8 cellular contexts compared by ENCODE assay signal in the genomic region with DNA sequence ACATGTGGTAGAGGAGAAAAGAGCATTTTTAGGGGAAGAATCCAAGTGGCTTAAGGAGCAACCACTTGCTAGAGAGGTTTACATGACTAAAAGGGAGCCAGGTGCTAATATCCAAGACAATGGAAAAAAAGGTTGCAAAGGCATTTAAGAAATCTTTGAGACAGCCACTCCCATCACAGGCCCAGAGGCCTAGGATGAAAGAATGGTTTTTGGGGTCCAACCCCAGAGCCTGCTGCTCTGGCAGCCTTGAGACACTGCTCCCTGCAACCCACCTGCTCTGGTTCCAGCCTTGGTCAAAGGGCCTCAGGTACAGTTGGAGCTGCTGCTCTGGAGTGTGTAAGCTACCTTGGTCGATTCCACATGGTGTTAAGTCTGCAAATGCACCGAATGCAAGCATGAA.
"Had no signal": no experiment of that assay in that cellular context is flagged by ENCODE, and none has a peak within 500 bp of the region (broad histone marks: within the 10 kb centered on the region; RNA-seq: fewer than 3 reads in every experiment).

No MANE protein-coding gene starts in this region.

- H3K9ac ChIP-seq: KMS-11 had no signal

- FAIRE-seq: HTR-8/SVneo had no signal

- H3K36me3 ChIP-seq: HAP-1 had no signal

- DNase-seq: GOT3, H7, IMR-90, KBM-7 had no signal

- H3K4me2 ChIP-seq: KMS-11 had no signal

- ATAC-seq: HCT116 had no signal

- H3K4me3 ChIP-seq: HAP-1 had no signal

- H3K27ac ChIP-seq: KMS-11 had no signal

- H3K9me3 ChIP-seq: HAP-1 had no signal

- H3K4me1 ChIP-seq: HAP-1 had no signal
